Comparison of ENCODE assay signal across 12 cellular contexts in the genomic region with DNA sequence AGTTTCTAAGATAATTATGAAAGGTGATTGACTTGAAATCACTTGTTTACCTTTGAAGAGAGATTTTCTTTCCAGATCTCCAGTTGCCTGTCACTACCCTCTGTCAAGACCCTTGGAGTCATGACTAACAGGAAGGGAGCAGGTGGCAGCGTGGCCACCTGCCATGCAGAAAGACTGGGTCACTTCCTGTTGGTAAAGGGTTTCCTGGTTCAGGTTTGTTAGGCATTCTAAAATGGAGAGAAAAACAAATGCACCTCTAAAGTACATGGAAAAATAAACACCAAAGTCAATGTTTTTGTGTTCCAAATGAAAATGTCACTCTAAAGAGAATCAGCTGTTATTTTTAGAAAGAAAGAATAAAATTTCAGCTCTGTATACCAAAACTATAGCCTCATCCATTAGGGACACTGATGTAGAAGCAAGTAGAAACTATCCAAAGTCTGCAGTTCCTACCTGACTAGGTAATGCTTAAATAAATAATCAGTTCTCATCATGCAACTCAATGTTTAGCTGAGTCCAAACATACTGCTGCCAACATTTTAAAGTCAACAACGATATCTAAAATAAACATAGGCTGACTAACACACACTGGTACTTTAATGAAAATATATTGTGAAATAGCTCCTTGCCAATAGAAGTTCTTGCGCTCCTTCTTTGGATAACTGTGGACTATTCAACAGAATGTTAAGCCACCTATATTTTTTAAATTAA. TPM values are rescaled to one million over a fixed set of nuclear protein-coding genes. Genes with fewer than 3 reads are reported as not detected.
A peak's percentile ranks its signal among the peaks of the same experiment; 100 is the strongest.
DNase-seq lines count a peak whose midpoint lies in the region; ATAC-seq, FAIRE-seq and TF ChIP-seq lines count a peak whose summit lies in the region.
"Had no signal": no experiment of that assay in that cellular context is flagged by ENCODE, and none has a peak within 500 bp of the region (broad histone marks: within the 10 kb centered on the region; RNA-seq: fewer than 3 reads in every experiment).

No MANE protein-coding gene starts in this region.

- H3K36me3 ChIP-seq in PC-9 (ENCODE audit: low read depth) = no peaks in the 10 kb centered on the region
- no peaks in the 10 kb centered on the region for H3K36me3 ChIP-seq in esophagus (ENCODE audit: control insufficient read depth in 2 of 2, insufficient read depth in 2 of 2, low read length in 1 of 2)
- H3K36me3 ChIP-seq in pancreas = no peaks in the 10 kb centered on the region

- H4K20me1 ChIP-seq in PC-9 (ENCODE audit: insufficient read depth) = no peaks in the 10 kb centered on the region

- POLR2A ChIA-PET in PC-9 (lab: Charles Lee; ENCODE audit: unreplicated experiment) = interaction anchor here (0.5 to 0.8 kb wide), 6 partner anchors 15 to 187 kb away, joined by 4 to 14 read pairs (median 6); no protein-coding TSS in a partner anchor

- peaks cover 10% of the 10 kb centered on the region; the same call in 1 of the 2 replicates for H3K9me3 ChIP-seq in PC-9 (ENCODE audit: insufficient read depth, low read depth)
- no peaks in the 10 kb centered on the region for H3K9me3 ChIP-seq in esophagus (ENCODE audit: control insufficient read depth in 2 of 2, insufficient read depth in 1 of 2, low read depth in 1 of 2, low read length in 1 of 2)
- H3K9me3 ChIP-seq in pancreas = no peaks in the 10 kb centered on the region

- BruUV-seq in PC-9 (replicated peaks; lab: Mats Ljungman, UMichigan) = no TSS peak

- H3K4me3 ChIP-seq in PC-9 (peak overlapping the region; percentile 30; the same call in 1 of the 2 replicates), esophagus (ENCODE audit: low read depth in 1 of 2, low read length in 2 of 2) (no peak overlapping the region), pancreas (no peak overlapping the region)

- H3K4me1 ChIP-seq in PC-9 (replicated peaks; ENCODE audit: insufficient read depth) (peaks cover 45% of the 10 kb centered on the region), esophagus (ENCODE audit: control insufficient read depth in 2 of 2, insufficient read depth in 2 of 2, low read length in 1 of 2) (no peaks in the 10 kb centered on the region), pancreas (peaks cover 5 to 48% (median 42%) of the 10 kb centered on the region in 3 donors)

- DNase-seq in ELR (ENCODE audit: low read depth) (peak; percentile 62), PC-9 (peak; percentile 33 to 97), pancreas (peak; percentile 77 to 89 (median 84)), GM03348 (ENCODE audit: low spot score) (no peak), NCI-H526 treated with DMSO at 0.1 percent for 48 hours (lab: John Stamatoyannopoulos, UW) (no peak)
- DNase-seq in activated CD4-positive, alpha-beta T cell treated with anti-CD3 and anti-CD28 coated beads for 1 hour = no peak
- DNase-seq in stimulated activated naive CD4-positive, alpha-beta T cell (lab: John Stamatoyannopoulos, UW) = no peak
- DNase-seq: DND-41, NCI-H1694, trophoblast cell had no signal

- peak overlapping the region; percentile 59 for H3K4me2 ChIP-seq in PC-9

- H3K79me2 ChIP-seq in PC-9 (ENCODE audit: low read depth) = no peaks in the 10 kb centered on the region

- H2AFZ ChIP-seq in PC-9 = no peak overlapping the region

- CTCF ChIA-PET in PC-9 (lab: Charles Lee) = interaction anchor here (0.7 to 1.1 kb wide), 5 partner anchors 47 to 89 kb away, joined by 3 read pairs; a partner anchor contains a TSS

- TF ChIP-seq CTCF in PC-9 (conservative IDR thresholded peaks at IDR 0.05) = no peak
- no peak for TF ChIP-seq CTCF in pancreas (IDR thresholded peaks at IDR 0.05)

- H3K9me2 ChIP-seq in PC-9 (ENCODE audit: insufficient read depth) = no peaks in the 10 kb centered on the region

- H3K27ac ChIP-seq in PC-9 = peak overlapping the region; percentile 94
- peak overlapping the region; percentile 67 to 73 for H3K27ac ChIP-seq in esophagus (ENCODE audit: low read depth in 2 of 2, low read length in 1 of 2)
- H3K27ac ChIP-seq in pancreas = peak overlapping the region; percentile 67 to 89 (median 80)

- peak; percentile 90 to 95 (median 94) for ATAC-seq in pancreas
- ATAC-seq: SK-N-SH treated with all-trans-retinoic acid at 6 μM for 48 hours had no signal

- H3F3A ChIP-seq in PC-9 (ENCODE audit: insufficient read depth, low read depth) = peaks cover 31% of the 10 kb centered on the region

- FAIRE-seq in pancreas (lab: Jason Lieb, UNC) = peak; percentile 72

- intact Hi-C loops in PC-9 (cut with micrococcal nuclease; ENCODE audit: unreplicated experiment) = no loop called here
- intact Hi-C loops in pancreas (cut with DNase I) = no loop called here

- H3K27me3 ChIP-seq in PC-9 (ENCODE audit: insufficient read depth, low read depth) = no peaks in the 10 kb centered on the region
- no peaks in the 10 kb centered on the region for H3K27me3 ChIP-seq in esophagus (ENCODE audit: control insufficient read depth in 1 of 2, insufficient read depth in 2 of 2, low read length in 2 of 2)
- H3K27me3 ChIP-seq in pancreas = no peaks in the 10 kb centered on the region

- WGBS in esophagus, 2 donors = 33 to 40% methylated on average over 3 of the region's 3 CpGs
- 11 to 17% methylated on average over 3 of the region's 3 CpGs for WGBS in pancreas, 2 donors

RNA-seq across cellular contexts. Expression of a gene that starts 23.9 kb away (rescaled TPM):
- total RNA-seq in PC-9 (2021) = 146 and 225 TPM in 2 replicates
- polyA plus RNA-seq in esophagus = 100 to 1,000 TPM; 127 to 172 TPM
- 100 to 1,000 TPM in 3 of 6 donors, 10 to 100 TPM in 3; 53.7 to 226 (median 92.1) TPM for total RNA-seq in pancreas
- polyA plus RNA-seq in pancreas = 100 to 1,000 TPM in 1 of 2 donors, 10 to 100 TPM in 1; 85.0 to 183 TPM

Comparison
In these comparisons a context has a peak if more than half of its experiments do, and no peak if none do; other contexts are left out.
1. DNase-seq: peak in ELR (single experiment), PC-9 (2 of 2) and pancreas (6 of 6); none in activated CD4-positive, alpha-beta T cell treated with anti-CD3 and anti-CD28 coated beads for 1 hour (single experiment), GM03348 (single experiment), NCI-H526 treated with DMSO at 0.1 percent for 48 hours (single experiment) and stimulated activated naive CD4-positive, alpha-beta T cell (0 of 6).
2. Peak in every context shown above with its lines, with median percentiles within 50 percentile points of each other: H3K27ac ChIP-seq.